ENCODE assay signal across 19 cellular contexts in genomic region chr14:76974365-76974764, GRCh38. TPM values are rescaled to one million over a fixed set of nuclear protein-coding genes. Genes with fewer than 3 reads are reported as not detected.
DNase-seq lines count a peak whose midpoint lies in the region; ATAC-seq and TF ChIP-seq lines count a peak whose summit lies in the region.
"Had no signal": no experiment of that assay in that cellular context is flagged by ENCODE, and none has a peak within 500 bp of the region (broad histone marks: within the 10 kb centered on the region; RNA-seq: fewer than 3 reads in every experiment).

No MANE protein-coding gene starts in this region.

- H3K4me1 Mint-ChIP-seq in activated T-cell treated with anti-CD3 and anti-CD28 coated beads, Interleukin-2, amount 50 U/mL, for 24 hours (ENCODE audit: low read depth) = peaks cover 29% of the 10 kb centered on the region
- H3K4me1 Mint-ChIP-seq in memory B cell = peaks cover 9% of the 10 kb centered on the region

- H3K27me3 ChIP-seq in Panc1 (ENCODE audit: control insufficient read depth, insufficient read depth, low read length) = no peaks in the 10 kb centered on the region
- no peaks in the 10 kb centered on the region for H3K27me3 ChIP-seq in trophoblast cell (ENCODE audit: insufficient read depth, low read length)
- H3K27me3 ChIP-seq in GM23248 (replicated peaks; ENCODE audit: insufficient read depth) = no peaks in the 10 kb centered on the region
- H3K27me3 ChIP-seq: SJSA1 had no signal

- H3K4me2 ChIP-seq in trophoblast cell (ENCODE audit: low read length) = no peak overlapping the region
- no peak overlapping the region for H3K4me2 ChIP-seq in GM23248 (ENCODE audit: unreplicated experiment)
- H3K4me2 ChIP-seq: KMS-11 had no signal

- no peaks in the 10 kb centered on the region for H4K20me1 ChIP-seq in GM23248 (ENCODE audit: insufficient read depth)

- no peak overlapping the region for H4K91ac ChIP-seq in trophoblast cell (ENCODE audit: low read depth, low read length)

- H2BK5ac ChIP-seq in trophoblast cell (ENCODE audit: low read depth, low read length, poor library complexity) = no peak overlapping the region

- POLR2A ChIA-PET in Panc1 (lab: Charles Lee) = no interaction called here

- H3K27ac ChIP-seq in Panc1 (ENCODE audit: low read length) (peak overlapping the region; percentile 46; the same call in 1 of the 2 replicates), trophoblast cell (ENCODE audit: low read depth, low read length) (no peak overlapping the region), GM23248 (no peak overlapping the region)
- H3K27ac ChIP-seq: KMS-11, SJSA1 had no signal

- H3K9me3 Mint-ChIP-seq in activated T-cell treated with anti-CD3 and anti-CD28 coated beads, Interleukin-2, amount 50 U/mL, for 24 hours = no peaks in the 10 kb centered on the region
- H3K9me3 Mint-ChIP-seq in memory B cell = no peaks in the 10 kb centered on the region
- H3K9me3 Mint-ChIP-seq: CD8-positive, alpha-beta T cell had no signal

- no peak for TF ChIP-seq CTCF in Panc1 (IDR thresholded peaks at IDR 0.05)

- no peak overlapping the region for H4K12ac ChIP-seq in trophoblast cell (ENCODE audit: low read depth, low read length)

- H3K4me3 ChIP-seq in Panc1 (ENCODE audit: low read depth in 2 of 2, low read length in 2 of 2) (no peak overlapping the region), trophoblast cell (ENCODE audit: low read depth, low read length) (no peak overlapping the region), GM23248 (no peak overlapping the region)
- H3K4me3 ChIP-seq: GM12878, SJSA1 had no signal

- no peaks in the 10 kb centered on the region for H3K27me3 Mint-ChIP-seq in activated T-cell treated with anti-CD3 and anti-CD28 coated beads, Interleukin-2, amount 50 U/mL, for 24 hours
- H3K27me3 Mint-ChIP-seq in memory B cell = no peaks in the 10 kb centered on the region

- H3K9me3 ChIP-seq in Panc1 (ENCODE audit: control insufficient read depth, insufficient read depth, low read depth, low read length) = no peaks in the 10 kb centered on the region
- no peaks in the 10 kb centered on the region for H3K9me3 ChIP-seq in trophoblast cell (ENCODE audit: insufficient read depth, low read depth, low read length)
- no peaks in the 10 kb centered on the region for H3K9me3 ChIP-seq in GM23248 (ENCODE audit: low read depth)
- H3K9me3 ChIP-seq: SJSA1 had no signal

- intact Hi-C loops in Panc1 (cut with micrococcal nuclease; ENCODE audit: unreplicated experiment) = no loop called here

- H3K79me2 ChIP-seq in trophoblast cell (ENCODE audit: control insufficient read depth, insufficient read depth, low read length, poor library complexity) (no peaks in the 10 kb centered on the region), GM23248 (ENCODE audit: insufficient read depth) (no peaks in the 10 kb centered on the region)

- CTCF ChIA-PET in Panc1 (lab: Charles Lee) = no interaction called here

- no peak overlapping the region for H2AFZ ChIP-seq in trophoblast cell (ENCODE audit: insufficient read depth, low read length, poor library complexity)
- no peak overlapping the region for H2AFZ ChIP-seq in GM23248

- H3K4me1 ChIP-seq in Panc1 (ENCODE audit: control insufficient read depth, insufficient read depth, low read length) = peaks cover 14% of the 10 kb centered on the region; the same call in 1 of the 2 replicates
- peaks cover 16 to 20% of the 10 kb centered on the region in 2 experiments for H3K4me1 ChIP-seq in trophoblast cell (ENCODE audit: control insufficient read depth in 1 of 2, insufficient read depth in 2 of 2, low read length in 2 of 2)
- H3K4me1 ChIP-seq in GM23248 (ENCODE audit: insufficient read depth) = peaks cover 7% of the 10 kb centered on the region; the same call in 1 of the 2 replicates
- H3K4me1 ChIP-seq: SJSA1 had no signal

- no peak for DNase-seq in activated T-cell treated with anti-CD3 and anti-CD28 coated beads, Interleukin-2, amount 50 U/mL, for 24 hours
- DNase-seq in activated T-cell treated with anti-CD3 and anti-CD28 coated beads, Interleukin-2, amount 50 U/mL, for 1 hour = no peak
- DNase-seq in Panc1 (ENCODE audit: low read depth, low spot score) = no peak
- no peak for DNase-seq in memory B cell (ENCODE audit: low spot score in 2 of 2)
- DNase-seq in trophoblast cell = no peak
- DNase-seq in GM23248 = no peak
- no peak for DNase-seq in NCI-H1930 (lab: John Stamatoyannopoulos, UW)
- DNase-seq: Calu3; CD8-positive, alpha-beta T cell; DMS53; EL; NCI-H1417; NCI-H187; NCI-H226; NCI-H526 had no signal

- H3K27ac Mint-ChIP-seq in activated T-cell treated with anti-CD3 and anti-CD28 coated beads, Interleukin-2, amount 50 U/mL, for 24 hours = peak overlapping the region; percentile 1
- peak overlapping the region; percentile 11 for H3K27ac Mint-ChIP-seq in memory B cell
- H3K27ac Mint-ChIP-seq: CD8-positive, alpha-beta T cell had no signal

- no peak overlapping the region for H3K4me3 Mint-ChIP-seq in activated T-cell treated with anti-CD3 and anti-CD28 coated beads, Interleukin-2, amount 50 U/mL, for 24 hours
- no peak overlapping the region for H3K4me3 Mint-ChIP-seq in memory B cell
- H3K4me3 Mint-ChIP-seq: CD8-positive, alpha-beta T cell had no signal

- H3K14ac ChIP-seq in trophoblast cell (ENCODE audit: low read length) = no peak overlapping the region

- H3K9ac ChIP-seq in trophoblast cell (ENCODE audit: low read length) = no peak overlapping the region
- no peak overlapping the region for H3K9ac ChIP-seq in GM23248
- H3K9ac ChIP-seq: KMS-11 had no signal

- H2AK5ac ChIP-seq in trophoblast cell (ENCODE audit: low read length) = no peak overlapping the region

- H3F3A ChIP-seq in GM23248 (ENCODE audit: insufficient read depth) = no peaks in the 10 kb centered on the region

- no peaks in the 10 kb centered on the region for H3K36me3 Mint-ChIP-seq in activated T-cell treated with anti-CD3 and anti-CD28 coated beads, Interleukin-2, amount 50 U/mL, for 24 hours (ENCODE audit: low read depth)
- no peaks in the 10 kb centered on the region for H3K36me3 Mint-ChIP-seq in memory B cell
- H3K36me3 Mint-ChIP-seq: CD8-positive, alpha-beta T cell had no signal

- H4K8ac ChIP-seq in trophoblast cell (ENCODE audit: low read depth, low read length) = no peak overlapping the region

- no TSS peak for BruUV-seq in Panc1 (replicated peaks; lab: Mats Ljungman, UMichigan)

- H3K36me3 ChIP-seq in Panc1 (ENCODE audit: control insufficient read depth, insufficient read depth, low read length) (no peaks in the 10 kb centered on the region), trophoblast cell (ENCODE audit: control insufficient read depth in 1 of 2, insufficient read depth in 2 of 2, low read length in 2 of 2) (no peaks in the 10 kb centered on the region), GM23248 (ENCODE audit: low read depth) (no peaks in the 10 kb centered on the region)

- no peak overlapping the region for H2BK12ac ChIP-seq in trophoblast cell (ENCODE audit: low read length)

- peak overlapping the region; percentile 3 for H2BK120ac ChIP-seq in trophoblast cell (ENCODE audit: insufficient read depth, low read length, poor library complexity)

- no CpG with 5 or more reads among the region's 2 CpGs for WGBS in trophoblast cell (ENCODE audit: extremely low coverage, insufficient coverage, insufficient read length)
- WGBS in GM23248 (ENCODE audit: low coverage in 1 of 2, low lambda C conversion rate in 2 of 2, missing lambda C conversion rate in 2 of 2), 2 experiments = 63 to 69% methylated on average over 2 of the region's 2 CpGs

- H3K79me1 ChIP-seq in trophoblast cell (ENCODE audit: low read length) = peaks cover 4% of the 10 kb centered on the region

- H3K23ac ChIP-seq in trophoblast cell (ENCODE audit: low read length) = no peak overlapping the region

- no peak overlapping the region for H3K4ac ChIP-seq in trophoblast cell (ENCODE audit: low read depth, low read length)

- H3K18ac ChIP-seq in trophoblast cell (ENCODE audit: low read length) = no peak overlapping the region

- H3K9me2 ChIP-seq in GM23248 (ENCODE audit: insufficient read depth) = no peaks in the 10 kb centered on the region

- ATAC-seq in Panc1 (no peak), memory B cell (ENCODE audit: low read depth) (no peak), HG03342 (IDR thresholded peaks at IDR 0.05; ENCODE audit: unreplicated experiment) (no peak)
- ATAC-seq: CD8-positive, alpha-beta T cell; GM12878 had no signal

- in situ Hi-C loops in Panc1 (cut with HindIII; ENCODE audit: low pct_unique_long_range_greater_than_20kb, low sequenced_read_pairs) = no loop called here
- in situ Hi-C loops in GM23248 (cut with MboI) = no loop called here

RNA-seq across cellular contexts. Expression of gene IRF2BPL, which starts 54.1 kb away (rescaled TPM):
- total RNA-seq in Panc1 (2021; ENCODE audit: unreplicated experiment) = 83.3 TPM
- 118 TPM for polyA plus RNA-seq in Panc1 (2012; ENCODE audit: insufficient read length)
- polyA plus RNA-seq in trophoblast cell (2013) = 21.4 and 23.0 TPM in 2 replicates
- total RNA-seq in GM23248 (2014; rRNA removed; shearing (Covaris generic)) = 43.4 and 51.0 TPM in 2 replicates
- 4.8 and 4.9 TPM in 2 replicates for polyA plus RNA-seq in GM23248 (2016; fragmentation: Nextera tagmentation; extraction: Ambion mirVana)
